Comparison of ENCODE assay signal across 8 cellular contexts in genomic region chr3:123028233-123028828, GRCh38. TPM values are rescaled to one million over a fixed set of nuclear protein-coding genes. Genes with fewer than 3 reads are reported as not detected.
DNase-seq lines count a peak whose midpoint lies in the region; ATAC-seq, FAIRE-seq and TF ChIP-seq lines count a peak whose summit lies in the region.

No MANE protein-coding gene starts in this region.

- H3K9me3 Mint-ChIP-seq in T-helper 2 cell treated with Interferon-gamma antibody and Interleukin-4, amounts not matched to agents 5 μg/mL and 100 μg/mL, for 36 hours = no peaks in the 10 kb centered on the region
- H3K9me3 Mint-ChIP-seq in stimulated activated naive CD8-positive, alpha-beta T cell treated with anti-CD3 and anti-CD28 coated beads, Interleukin-15, Interleukin-2, amounts not matched to agents 100 ng/mL and 50 ng/mL, for 24 hours = no peaks in the 10 kb centered on the region

- peak overlapping the region; percentile 64 to 72 for H3K4me3 ChIP-seq in duodenal mucosa (ENCODE audit: low read depth in 1 of 2, low read length in 2 of 2)
- peak overlapping the region; percentile 55 to 60 (median 56) for H3K4me3 ChIP-seq in right lobe of liver

- intact Hi-C loops in right lobe of liver (cut with DNase I) = loop anchor here in 1 of 2 donors (5.0 kb wide), 1 partner anchor 81 kb away; no protein-coding TSS in a partner anchor

- ATAC-seq in right lobe of liver (peak; percentile 60 to 64 (median 61)), HG02642 (IDR thresholded peaks at IDR 0.05; ENCODE audit: poor library complexity, unreplicated experiment) (no peak)

- H3K4me1 Mint-ChIP-seq in T-helper 2 cell treated with Interferon-gamma antibody and Interleukin-4, amounts not matched to agents 5 μg/mL and 100 μg/mL, for 36 hours (ENCODE audit: low read depth) = peaks cover 6% of the 10 kb centered on the region
- peaks cover 15% of the 10 kb centered on the region for H3K4me1 Mint-ChIP-seq in stimulated activated naive CD8-positive, alpha-beta T cell treated with anti-CD3 and anti-CD28 coated beads, Interleukin-15, Interleukin-2, amounts not matched to agents 100 ng/mL and 50 ng/mL, for 24 hours (ENCODE audit: low read depth)

- H3K9ac ChIP-seq in duodenal mucosa (ENCODE audit: low read depth in 1 of 2, low read length in 2 of 2) = peak overlapping the region in 1 of 2 donors; percentile 42

- TF ChIP-seq POLR2A in right lobe of liver (IDR thresholded peaks at IDR 0.05) = no peak

- peaks cover 49 to 76% of the 10 kb centered on the region in 2 donors for H3K27me3 ChIP-seq in duodenal mucosa (ENCODE audit: control insufficient read depth in 1 of 2, insufficient read depth in 2 of 2, low read length in 2 of 2)
- H3K27me3 ChIP-seq in right lobe of liver = peaks cover 0 to 5% of the 10 kb centered on the region in 2 donors

- H3K9me3 ChIP-seq in duodenal mucosa (ENCODE audit: control insufficient read depth in 1 of 2, low read length in 2 of 2) (no peaks in the 10 kb centered on the region), right lobe of liver (no peaks in the 10 kb centered on the region)

- no peak overlapping the region for H3K27ac Mint-ChIP-seq in T-helper 2 cell treated with Interferon-gamma antibody and Interleukin-4, amounts not matched to agents 5 μg/mL and 100 μg/mL, for 36 hours
- no peak overlapping the region for H3K27ac Mint-ChIP-seq in stimulated activated naive CD8-positive, alpha-beta T cell treated with anti-CD3 and anti-CD28 coated beads, Interleukin-15, Interleukin-2, amounts not matched to agents 100 ng/mL and 50 ng/mL, for 24 hours

- H3K27ac ChIP-seq in duodenal mucosa (ENCODE audit: low read depth, low read length) (no peak overlapping the region), right lobe of liver (no peak overlapping the region)

- DNase-seq in NCI-H1694 (lab: John Stamatoyannopoulos, UW) (peak; percentile 71), right lobe of liver (no peak)
- peak; percentile 6 for DNase-seq in T-helper 2 cell treated with Interferon-gamma antibody and Interleukin-4, amounts not matched to agents 5 μg/mL and 100 μg/mL, for 36 hours (ENCODE audit: low spot score)

- WGBS in right lobe of liver (ENCODE audit: insufficient coverage, low coverage, low lambda C conversion rate, missing lambda C conversion rate) = 0% methylated on average over 21 of the region's 21 CpGs

- H3K4me3 Mint-ChIP-seq in T-helper 2 cell treated with Interferon-gamma antibody and Interleukin-4, amounts not matched to agents 5 μg/mL and 100 μg/mL, for 36 hours = peak overlapping the region; percentile 67
- H3K4me3 Mint-ChIP-seq in stimulated activated naive CD8-positive, alpha-beta T cell treated with anti-CD3 and anti-CD28 coated beads, Interleukin-15, Interleukin-2, amounts not matched to agents 100 ng/mL and 50 ng/mL, for 24 hours = peak overlapping the region; percentile 70

- peaks cover 16 to 17% of the 10 kb centered on the region in 2 donors for H3K4me1 ChIP-seq in duodenal mucosa (ENCODE audit: control insufficient read depth in 1 of 2, insufficient read depth in 2 of 2, low read length in 2 of 2)
- H3K4me1 ChIP-seq in right lobe of liver = peaks cover 0 to 21% (median 8%) of the 10 kb centered on the region in 4 donors

- H3K27me3 Mint-ChIP-seq in T-helper 2 cell treated with Interferon-gamma antibody and Interleukin-4, amounts not matched to agents 5 μg/mL and 100 μg/mL, for 36 hours (ENCODE audit: low read depth) = peaks cover 62% of the 10 kb centered on the region
- H3K27me3 Mint-ChIP-seq in stimulated activated naive CD8-positive, alpha-beta T cell treated with anti-CD3 and anti-CD28 coated beads, Interleukin-15, Interleukin-2, amounts not matched to agents 100 ng/mL and 50 ng/mL, for 24 hours = peaks cover 64% of the 10 kb centered on the region

- FAIRE-seq in A204.1 (lab: Jason Lieb, UNC) = peak; percentile 95

- H3K36me3 ChIP-seq in duodenal mucosa (ENCODE audit: control insufficient read depth in 1 of 2, insufficient read depth in 2 of 2, low read length in 2 of 2) = no peaks in the 10 kb centered on the region
- no peaks in the 10 kb centered on the region for H3K36me3 ChIP-seq in right lobe of liver

- peak; percentile 50; the same call in 2 of the 3 replicates for TF ChIP-seq CTCF in GM12872 (IDR thresholded peaks at IDR 0.05; ENCODE audit: insufficient read depth, low read depth, low read length)
- TF ChIP-seq CTCF in right lobe of liver (IDR thresholded peaks at IDR 0.05) = peak; percentile 38 to 62 (median 58)

- H3K36me3 Mint-ChIP-seq in T-helper 2 cell treated with Interferon-gamma antibody and Interleukin-4, amounts not matched to agents 5 μg/mL and 100 μg/mL, for 36 hours (ENCODE audit: low read depth) = peaks cover 2% of the 10 kb centered on the region
- no peaks in the 10 kb centered on the region for H3K36me3 Mint-ChIP-seq in stimulated activated naive CD8-positive, alpha-beta T cell treated with anti-CD3 and anti-CD28 coated beads, Interleukin-15, Interleukin-2, amounts not matched to agents 100 ng/mL and 50 ng/mL, for 24 hours (ENCODE audit: low read depth)

RNA-seq across cellular contexts. Expression of gene SEMA5B, which starts 0.8 kb away (rescaled TPM):
- total RNA-seq in right lobe of liver = under 1 TPM; 0.12 to 0.65 (median 0.25) TPM

RNA-seq across cellular contexts. Expression of gene PDIA5, which starts 38.5 kb away (rescaled TPM):
- total RNA-seq in right lobe of liver = 100 to 1,000 TPM in 1 of 6 experiments, 10 to 100 TPM in 5; 26.2 to 109 (median 51.9) TPM

Comparison
In these comparisons a context has a peak if more than half of its experiments do, and no peak if none do; other contexts are left out.
1. DNase-seq: peak in NCI-H1694 (single experiment) and T-helper 2 cell treated with Interferon-gamma antibody and Interleukin-4, amounts not matched to agents 5 μg/mL and 100 μg/mL, for 36 hours (single experiment); none in right lobe of liver (0 of 3).